ENCODE assay signal across 8 cellular contexts in genomic region chr9:135480071-135480941, GRCh38. TPM values are rescaled to one million over a fixed set of nuclear protein-coding genes. Genes with fewer than 3 reads are reported as not detected.
DNase-seq lines count a peak whose midpoint lies in the region; ATAC-seq and TF ChIP-seq lines count a peak whose summit lies in the region.

No MANE protein-coding gene starts in this region.

- intact Hi-C loops in left colon (cut with DNase I, micrococcal nuclease), result no loop called here

- H3K9ac ChIP-seq in stomach smooth muscle (ENCODE audit: low read length in 2 of 2), result peak overlapping the region; percentile 55 to 62

- H3K4me1 ChIP-seq in stomach smooth muscle (ENCODE audit: control insufficient read depth, insufficient read depth, low read length), result peaks cover 16% of the 10 kb centered on the region

- peaks cover 4 to 7% of the 10 kb centered on the region in 2 donors for H3K36me3 ChIP-seq in stomach smooth muscle (ENCODE audit: control insufficient read depth in 2 of 2, insufficient read depth in 2 of 2, low read length in 2 of 2)

- TF ChIP-seq CTCF in cardiac fibroblast (IDR thresholded peaks at IDR 0.05; ENCODE audit: low read depth, low read length), result no peak

- no peak overlapping the region for H3K27ac ChIP-seq in stomach smooth muscle (ENCODE audit: low read length)

- DNase-seq in NCI-H146 (lab: John Stamatoyannopoulos, UW) (peak; percentile 25), NCI-H146 treated with DMSO at 0.1 percent for 48 hours (lab: John Stamatoyannopoulos, UW; ENCODE audit: unreplicated experiment) (no peak), NCI-H2171 treated with DMSO at 0.1 percent for 48 hours (lab: John Stamatoyannopoulos, UW) (peak; percentile 31), cardiac fibroblast (ENCODE audit: low read depth in 2 of 2) (peak; percentile 36 to 37), left colon (peak; percentile 57 to 62)
- DNase-seq in stimulated activated CD4-positive, alpha-beta T cell treated with anti-CD3 and anti-CD28 coated beads, Interleukin-12 subunit alpha, Interleukin-12 subunit beta, amount 100 ng/mL, for 4 hours, result no peak

- H3K9me3 ChIP-seq in stomach smooth muscle (ENCODE audit: control insufficient read depth in 2 of 2, low read length in 2 of 2), result no peaks in the 10 kb centered on the region

- H3K4me3 ChIP-seq in cardiac fibroblast (replicated peaks in 1 of 2; ENCODE audit: low read depth in 2 of 2, low read length in 2 of 2), result peak overlapping the region; percentile 73 to 80
- peak overlapping the region; percentile 40 to 78 for H3K4me3 ChIP-seq in stomach smooth muscle (ENCODE audit: low read length in 2 of 2)

- ATAC-seq in left colon (peak; percentile 72), GM19324 (IDR thresholded peaks at IDR 0.05; ENCODE audit: low FRiP score, unreplicated experiment) (no peak)

- H3K27me3 ChIP-seq in stomach smooth muscle (ENCODE audit: control insufficient read depth in 1 of 2, insufficient read depth in 2 of 2, low read length in 2 of 2), result no peaks in the 10 kb centered on the region

RNA-seq across cellular contexts. Expression of gene PPP1R26, which starts 0.7 kb away (rescaled TPM):
- 10 to 100 TPM; 20.4 to 26.3 TPM for total RNA-seq in left colon

RNA-seq across cellular contexts. Expression of gene MRPS2, which starts 20.2 kb away (rescaled TPM):
- 10 to 100 TPM; 25.4 to 35.3 TPM for total RNA-seq in left colon

RNA-seq across cellular contexts. Expression of gene LCN1, which starts 40.9 kb away (rescaled TPM):
- total RNA-seq in left colon, result not detected

Comparison
In these comparisons a context has a peak if more than half of its experiments do, and no peak if none do; other contexts are left out.
1. DNase-seq: peak in NCI-H146 (single experiment), NCI-H2171 treated with DMSO at 0.1 percent for 48 hours (single experiment), cardiac fibroblast (2 of 2) and left colon (2 of 2); none in NCI-H146 treated with DMSO at 0.1 percent for 48 hours (single experiment) and stimulated activated CD4-positive, alpha-beta T cell treated with anti-CD3 and anti-CD28 coated beads, Interleukin-12 subunit alpha, Interleukin-12 subunit beta, amount 100 ng/mL, for 4 hours (single experiment).